In the genomic region with DNA sequence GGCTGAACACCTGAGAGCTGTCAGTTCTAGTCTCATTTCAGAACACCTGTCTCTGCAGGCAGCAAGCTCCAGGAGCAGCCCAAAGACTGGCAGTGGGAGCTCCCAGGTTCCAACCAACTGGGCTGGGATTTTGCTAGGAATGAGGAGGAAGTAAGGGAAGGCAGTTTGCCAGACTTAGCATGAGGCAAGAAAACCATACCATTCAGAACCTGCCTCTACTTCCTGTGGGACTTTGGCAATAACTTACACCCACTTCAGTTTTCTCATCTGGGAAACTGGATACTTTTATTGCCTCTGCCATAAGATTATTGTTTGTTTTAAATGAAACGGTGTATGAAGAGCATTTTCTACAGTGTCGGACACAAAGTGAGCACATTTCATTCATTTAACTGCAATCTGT, we compare ENCODE assay signal across 22 cellular contexts.
"Had no signal": no experiment of that assay in that cellular context is flagged by ENCODE, and none has a peak within 500 bp of the region (broad histone marks: within the 10 kb centered on the region; RNA-seq: fewer than 3 reads in every experiment).

No MANE protein-coding gene starts in this region.

- ATAC-seq: foreskin keratinocyte, left cardiac atrium, left ventricle myocardium superior, pancreas, right cardiac atrium had no signal

- H3K4me1 ChIP-seq: foreskin keratinocyte, pancreas, uterus had no signal

- DNase-seq: dermis blood vessel endothelial cell; foreskin keratinocyte; kidney; left cardiac atrium; left ventricle myocardium superior; mesenchymal stem cell; midbrain; naive B cell; occipital lobe; pancreas; right cardiac atrium; small intestine; stimulated activated CD4-positive, alpha-beta T cell treated with anti-CD3 and anti-CD28 coated beads, Interleukin-12 subunit alpha, Interleukin-12 subunit beta, amount 100 ng/mL, for 4 hours; stimulated activated naive CD4-positive, alpha-beta T cell; stomach; substantia nigra; trophoblast cell; uterus had no signal

- H3K27me3 Mint-ChIP-seq: progenitor cell of endocrine pancreas had no signal

- H3K36me3 ChIP-seq: pancreas, stomach, thoracic aorta, uterus had no signal

- H3K9me3 ChIP-seq: pancreas, thoracic aorta, uterus had no signal

- H3K4me3 Mint-ChIP-seq: naive B cell, nephron had no signal

- H3K4me1 Mint-ChIP-seq: naive B cell, nephron had no signal

- H3K36me3 Mint-ChIP-seq: naive B cell had no signal

- H3K9me3 Mint-ChIP-seq: nephron had no signal

- H3K27ac Mint-ChIP-seq: naive B cell, nephron, progenitor cell of endocrine pancreas had no signal

- H3K4me3 ChIP-seq: lung, pancreas, stomach, thoracic aorta, uterus had no signal
